Comparison of ENCODE assay signal across 25 cellular contexts in the genomic region with DNA sequence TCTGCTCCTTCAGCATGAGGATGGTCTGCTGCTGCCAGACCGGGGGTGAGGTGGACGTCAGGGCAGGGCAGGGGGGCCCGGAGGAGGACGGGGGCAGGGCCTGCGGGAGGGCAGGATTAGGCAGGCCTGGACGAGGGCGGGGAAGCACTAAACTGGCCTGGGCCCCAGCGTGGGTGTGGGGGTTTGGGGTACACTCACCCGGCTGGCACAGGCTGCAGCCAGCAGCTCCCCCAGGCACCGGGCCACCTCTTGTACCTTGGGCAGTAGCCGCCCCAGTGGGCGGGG. TPM values are rescaled to one million over a fixed set of nuclear protein-coding genes. Genes with fewer than 3 reads are reported as not detected.
"Had no signal": no experiment of that assay in that cellular context is flagged by ENCODE, and none has a peak within 500 bp of the region (broad histone marks: within the 10 kb centered on the region; RNA-seq: fewer than 3 reads in every experiment).

No MANE protein-coding gene starts in this region.

- DNase-seq: naive thymus-derived CD4-positive, alpha-beta T cell; natural killer cell; ovary; posterior cingulate gyrus; psoas muscle; right lobe of liver; sigmoid colon; small intestine; stimulated activated CD4-positive, alpha-beta T cell treated with anti-CD3 and anti-CD28 coated beads, Interleukin-15, amount 100 ng/mL, for 24 hours; stimulated activated CD4-positive, alpha-beta T cell treated with anti-CD3 and anti-CD28 coated beads, Interleukin-2, amount 100 ng/mL, for 24 hours; stimulated activated CD4-positive, alpha-beta T cell treated with anti-CD3 and anti-CD28 coated beads, Interleukin-2, amount 100 ng/mL, for 48 hours; stimulated activated CD4-positive, alpha-beta T cell treated with anti-CD3 and anti-CD28 coated beads, Interleukin-4, amount 100 ng/mL, for 4 hours; stimulated activated CD8-positive, alpha-beta memory T cell treated with anti-CD3 and anti-CD28 coated beads, Interleukin-4, amount 100 ng/mL, for 48 hours; stimulated activated naive CD8-positive, alpha-beta T cell treated with anti-CD3 and anti-CD28 coated beads, Interleukin-15, Interleukin-2, amounts not matched to agents 100 U/mL and 50 U/mL, for 24 hours; testis; tibial artery; transverse colon; upper lobe of right lung; uterus had no signal

- H3K27me3 ChIP-seq: testis had no signal

- H3K9me3 ChIP-seq: neutrophil, ovary, psoas muscle, right lobe of liver, sigmoid colon, suprapubic skin, testis, tibial artery, transverse colon, upper lobe of right lung, uterus had no signal

- H3K36me3 ChIP-seq: neural progenitor cell, neutrophil, ovary, right lobe of liver, sigmoid colon, suprapubic skin, tibial artery, transverse colon, upper lobe of right lung, uterus had no signal

- H3K4me2 ChIP-seq: neural progenitor cell had no signal

- ATAC-seq: naive thymus-derived CD4-positive, alpha-beta T cell; natural killer cell; stimulated activated memory B cell treated with anti-CD40 and anti-IgM and Interleukin-4, amounts not matched to agents 10 μg/mL and 1 μg/mL and 100 μg/mL, for 72 hours; stimulated activated naive CD8-positive, alpha-beta T cell treated with anti-CD3 and anti-CD28 coated beads, Interleukin-15, Interleukin-2, amounts not matched to agents 100 U/mL and 50 U/mL, for 24 hours had no signal

- H3K27ac ChIP-seq: neural progenitor cell, neutrophil, ovary, parathyroid adenoma, psoas muscle, right lobe of liver, sigmoid colon, suprapubic skin, testis, tibial artery, transverse colon, upper lobe of right lung, uterus had no signal

- H3K4me1 ChIP-seq: parathyroid adenoma, psoas muscle, right lobe of liver, upper lobe of right lung had no signal

- H2AFZ ChIP-seq: neural progenitor cell, parathyroid adenoma had no signal

- H3K4me3 ChIP-seq: neural progenitor cell, ovary, psoas muscle, right lobe of liver, sigmoid colon, suprapubic skin, testis, tibial artery, transverse colon, upper lobe of right lung, uterus had no signal

- H3K9ac ChIP-seq: neural progenitor cell, parathyroid adenoma had no signal

RNA-seq across cellular contexts. Expression of gene ENTPD2, which starts 11.0 kb away (rescaled TPM):
- polyA plus RNA-seq: naive thymus-derived CD4-positive, alpha-beta T cell; neural cell had no signal
